Comparison of ENCODE assay signal across 18 cellular contexts in genomic region chr17:32356750-32357149, GRCh38. TPM values are rescaled to one million over a fixed set of nuclear protein-coding genes. Genes with fewer than 3 reads are reported as not detected.
DNase-seq lines count a peak whose midpoint lies in the region; ATAC-seq, FAIRE-seq and TF ChIP-seq lines count a peak whose summit lies in the region.
"Had no signal": no experiment of that assay in that cellular context is flagged by ENCODE, and none has a peak within 500 bp of the region (broad histone marks: within the 10 kb centered on the region; RNA-seq: fewer than 3 reads in every experiment).

No MANE protein-coding gene starts in this region.

- H3K9me3 Mint-ChIP-seq in activated T-cell treated with anti-CD3 and anti-CD28 coated beads, Interleukin-2, amount 50 U/mL, for 4 hours, result no peaks in the 10 kb centered on the region
- no peaks in the 10 kb centered on the region for H3K9me3 Mint-ChIP-seq in GM23338
- no peaks in the 10 kb centered on the region for H3K9me3 Mint-ChIP-seq in astrocyte (ENCODE audit: unreplicated experiment)
- H3K9me3 Mint-ChIP-seq: activated naive CD4-positive, alpha-beta T cell treated with anti-CD3 and anti-CD28 coated beads, Interleukin-2, amount 10 ng/mL, durations not matched to agents 7 days and 5 days had no signal

- peaks cover 39% of the 10 kb centered on the region for H3K36me3 Mint-ChIP-seq in activated T-cell treated with anti-CD3 and anti-CD28 coated beads, Interleukin-2, amount 50 U/mL, for 4 hours (ENCODE audit: insufficient read depth)
- peaks cover 92% of the 10 kb centered on the region for H3K36me3 Mint-ChIP-seq in GM23338 (ENCODE audit: low read depth)
- peaks cover 10% of the 10 kb centered on the region for H3K36me3 Mint-ChIP-seq in astrocyte (ENCODE audit: low read depth, unreplicated experiment)

- H2AFZ ChIP-seq in GM23338 (no peak overlapping the region), astrocyte (ENCODE audit: low read depth, low read length) (no peak overlapping the region)

- no peak for TF ChIP-seq CTCF in GM23338 (conservative IDR thresholded peaks at IDR 0.05; ENCODE audit: low read depth in 2 of 2)
- no peak for TF ChIP-seq CTCF in astrocyte (IDR thresholded peaks at IDR 0.05; ENCODE audit: insufficient read depth, low read depth, low read length)
- no peak for TF ChIP-seq CTCF in brain microvascular endothelial cell (IDR thresholded peaks at IDR 0.05; ENCODE audit: low read depth, low read length, missing control alignments)

- H3K36me3 ChIP-seq in GM23338 (ENCODE audit: insufficient read depth), result peaks cover 85% of the 10 kb centered on the region
- peaks cover 64% of the 10 kb centered on the region for H3K36me3 ChIP-seq in astrocyte (ENCODE audit: insufficient read depth, low read length)
- H3K36me3 ChIP-seq in mesodermal cell (ENCODE audit: control insufficient read depth, insufficient read depth, low read length), result peaks cover 94% of the 10 kb centered on the region
- H3K36me3 ChIP-seq in brain microvascular endothelial cell (replicated peaks), result peaks cover 72% of the 10 kb centered on the region
- H3K36me3 ChIP-seq: ovary had no signal

- H3K9me3 ChIP-seq in astrocyte (ENCODE audit: insufficient read depth, low read depth, low read length) (no peaks in the 10 kb centered on the region), mesodermal cell (ENCODE audit: control insufficient read depth, low read length) (no peaks in the 10 kb centered on the region)
- H3K9me3 ChIP-seq: esophagus muscularis mucosa, ovary, stomach, upper lobe of right lung had no signal

- H4K20me1 ChIP-seq in GM23338 (replicated peaks; ENCODE audit: insufficient read depth) (peaks cover 78% of the 10 kb centered on the region), astrocyte (ENCODE audit: insufficient read depth, low read length) (peaks cover 93% of the 10 kb centered on the region)

- H3K4me2 ChIP-seq in GM23338 (no peak overlapping the region), astrocyte (ENCODE audit: low read length) (no peak overlapping the region)

- in situ Hi-C loops in brain microvascular endothelial cell (cut with HindIII; ENCODE audit: low pct_ligation_motif_present, low sequenced_read_pairs), result no loop called here

- H3K4me3 ChIP-seq in GM23338, result no peak overlapping the region
- H3K4me3 ChIP-seq in astrocyte (ENCODE audit: insufficient read depth, low read depth, low read length), result no peak overlapping the region
- no peak overlapping the region for H3K4me3 ChIP-seq in mesodermal cell (ENCODE audit: extremely low read depth, insufficient read depth, low read length, poor library complexity, severe bottlenecking)
- H3K4me3 ChIP-seq in brain microvascular endothelial cell (ENCODE audit: low read depth, low read length), result no peak overlapping the region
- H3K4me3 ChIP-seq: ovary had no signal

- H3K9me2 ChIP-seq in GM23338 (ENCODE audit: insufficient read depth), result no peaks in the 10 kb centered on the region

- H3K4me1 ChIP-seq in GM23338 (ENCODE audit: insufficient read depth) (peaks cover 10% of the 10 kb centered on the region), astrocyte (ENCODE audit: insufficient read depth, low read length) (peaks cover 17% of the 10 kb centered on the region), mesodermal cell (ENCODE audit: control insufficient read depth, insufficient read depth, low read length, poor library complexity, severe bottlenecking) (peaks cover 14% of the 10 kb centered on the region)

- no peak for FAIRE-seq in astrocyte (lab: Jason Lieb, UNC)

- peaks cover 98% of the 10 kb centered on the region for H3K79me2 ChIP-seq in GM23338 (replicated peaks; ENCODE audit: insufficient read depth)
- H3K79me2 ChIP-seq in astrocyte (ENCODE audit: insufficient read depth, low read length), result peaks cover 98% of the 10 kb centered on the region

- H3K27me3 ChIP-seq in GM23338 (ENCODE audit: insufficient read depth) (no peaks in the 10 kb centered on the region), astrocyte (ENCODE audit: insufficient read depth, low read length) (no peaks in the 10 kb centered on the region), brain microvascular endothelial cell (replicated peaks) (no peaks in the 10 kb centered on the region)
- H3K27me3 ChIP-seq: esophagus muscularis mucosa, ovary, stomach, upper lobe of right lung had no signal

- H3K4me1 Mint-ChIP-seq in activated T-cell treated with anti-CD3 and anti-CD28 coated beads, Interleukin-2, amount 50 U/mL, for 4 hours (ENCODE audit: low read depth), result peaks cover 65% of the 10 kb centered on the region
- H3K4me1 Mint-ChIP-seq in GM23338 (peaks cover 22% of the 10 kb centered on the region; the same call in 2 of the 3 replicates), astrocyte (ENCODE audit: low read depth, unreplicated experiment) (peaks cover 17% of the 10 kb centered on the region)

- DNase-seq in activated T-cell treated with anti-CD3 and anti-CD28 coated beads, Interleukin-2, amount 50 U/mL, for 4 hours, result no peak
- DNase-seq in activated T-cell treated with anti-CD3 and anti-CD28 coated beads for 4 hours (no peak), GM23338 (ENCODE audit: low spot score) (no peak), astrocyte (ENCODE audit: low read depth) (no peak), glomerular visceral epithelial cell (ENCODE audit: extremely low spot score) (no peak), brain microvascular endothelial cell (no peak)
- DNase-seq: activated naive CD4-positive, alpha-beta T cell treated with anti-CD3 and anti-CD28 coated beads, Interleukin-2, amount 10 ng/mL, durations not matched to agents 7 days and 5 days; dermis blood vessel endothelial cell; Kasumi-1; NCI-H1105; NCI-H526; ovary; SHP77; stomach; upper lobe of right lung had no signal

- H3F3A ChIP-seq in GM23338 (replicated peaks; ENCODE audit: low read depth), result peaks cover 30% of the 10 kb centered on the region

- 96 to 97% methylated on average over 4 of the region's 5 CpGs for WGBS in mesodermal cell (ENCODE audit: insufficient coverage in 2 of 2), 2 experiments

- H3K4me3 Mint-ChIP-seq in activated T-cell treated with anti-CD3 and anti-CD28 coated beads, Interleukin-2, amount 50 U/mL, for 4 hours, result peak overlapping the region; percentile 3
- H3K4me3 Mint-ChIP-seq in GM23338 (no peak overlapping the region), astrocyte (ENCODE audit: unreplicated experiment) (peak overlapping the region; percentile 45)
- H3K4me3 Mint-ChIP-seq: activated naive CD4-positive, alpha-beta T cell treated with anti-CD3 and anti-CD28 coated beads, Interleukin-2, amount 10 ng/mL, durations not matched to agents 7 days and 5 days had no signal

- no peak overlapping the region for H3K9ac ChIP-seq in astrocyte (ENCODE audit: low read length)

- no peaks in the 10 kb centered on the region for H3K27me3 Mint-ChIP-seq in activated T-cell treated with anti-CD3 and anti-CD28 coated beads, Interleukin-2, amount 50 U/mL, for 4 hours (ENCODE audit: low read depth)
- H3K27me3 Mint-ChIP-seq in GM23338 (ENCODE audit: insufficient read depth, low read depth, poor library complexity) (peaks cover 3% of the 10 kb centered on the region), astrocyte (ENCODE audit: low read depth, unreplicated experiment) (no peaks in the 10 kb centered on the region)
- H3K27me3 Mint-ChIP-seq: activated naive CD4-positive, alpha-beta T cell treated with anti-CD3 and anti-CD28 coated beads, Interleukin-2, amount 10 ng/mL, durations not matched to agents 7 days and 5 days had no signal

- no peak overlapping the region for H3K27ac Mint-ChIP-seq in GM23338
- peak overlapping the region; percentile 58 for H3K27ac Mint-ChIP-seq in astrocyte (ENCODE audit: unreplicated experiment)
- H3K27ac Mint-ChIP-seq: activated naive CD4-positive, alpha-beta T cell treated with anti-CD3 and anti-CD28 coated beads, Interleukin-2, amount 10 ng/mL, durations not matched to agents 7 days and 5 days had no signal

- no peak for ATAC-seq in activated T-cell treated with anti-CD3 and anti-CD28 coated beads, Interleukin-2, amount 50 U/mL, for 4 hours
- ATAC-seq in GM23338, result no peak
- ATAC-seq in HG03442 (IDR thresholded peaks at IDR 0.05; ENCODE audit: unreplicated experiment), result no peak
- ATAC-seq: upper lobe of right lung had no signal

- H3K27ac ChIP-seq in GM23338 (ENCODE audit: low read depth) (peak overlapping the region; percentile 82; the same call in 1 of the 2 replicates), astrocyte (ENCODE audit: low read depth, low read length) (no peak overlapping the region), mesodermal cell (ENCODE audit: low read depth, low read length, severe bottlenecking) (peak overlapping the region; percentile 23), brain microvascular endothelial cell (no peak overlapping the region)
- H3K27ac ChIP-seq: esophagus muscularis mucosa, ovary, stomach, upper lobe of right lung had no signal

RNA-seq across cellular contexts. Expression of gene ZNF207, which starts 6.8 kb away (rescaled TPM):
- total RNA-seq in activated T-cell treated with anti-CD3 and anti-CD28 coated beads, Interleukin-2, amount 50 U/mL, for 4 hours, result 100 to 1,000 TPM; 199 to 222 (median 212) TPM
- total RNA-seq in GM23338 (2014; rRNA removed; shearing (Covaris generic)), result 234 and 240 TPM in 2 replicates
- 155 and 171 TPM in 2 replicates for polyA plus RNA-seq in GM23338 (2016; fragmentation: Nextera tagmentation; extraction: Ambion mirVana)
- total RNA-seq in astrocyte, result 148 and 168 TPM in 2 replicates
- 189 TPM for polyA plus RNA-seq in mesodermal cell (2013, experiment 1 of 2)
- polyA plus RNA-seq in mesodermal cell (2013, experiment 2 of 2), result 189 TPM

RNA-seq across cellular contexts. Expression of gene C17orf75, which starts 14.8 kb away (rescaled TPM):
- 10 to 100 TPM; 29.1 to 34.1 (median 31.7) TPM for total RNA-seq in activated T-cell treated with anti-CD3 and anti-CD28 coated beads, Interleukin-2, amount 50 U/mL, for 4 hours
- total RNA-seq in GM23338 (2014; rRNA removed; shearing (Covaris generic)), result 26.8 and 35.9 TPM in 2 replicates
- polyA plus RNA-seq in GM23338 (2016; fragmentation: Nextera tagmentation; extraction: Ambion mirVana), result 43.3 and 50.1 TPM in 2 replicates
- total RNA-seq in astrocyte, result 15.3 and 16.2 TPM in 2 replicates
- polyA plus RNA-seq in mesodermal cell (2013, experiment 1 of 2), result 27.5 TPM
- polyA plus RNA-seq in mesodermal cell (2013, experiment 2 of 2), result 30.5 TPM

Comparison
In these comparisons a context has a peak if more than half of its experiments do, and no peak if none do; other contexts are left out.
1. H3K27ac ChIP-seq: peak in GM23338 (single experiment) and mesodermal cell (single experiment); none in astrocyte (single experiment) and brain microvascular endothelial cell (single experiment).